15 cellular contexts compared by ENCODE assay signal in genomic region chr10:34908472-34908871, GRCh38.
A peak's percentile ranks its signal among the peaks of the same experiment; 100 is the strongest.
DNase-seq lines count a peak whose midpoint lies in the region; ATAC-seq and TF ChIP-seq lines count a peak whose summit lies in the region.
"Had no signal": no experiment of that assay in that cellular context is flagged by ENCODE, and none has a peak within 500 bp of the region (broad histone marks: within the 10 kb centered on the region; RNA-seq: fewer than 3 reads in every experiment).

No MANE protein-coding gene starts in this region.

- H3K27me3 Mint-ChIP-seq in stimulated activated naive B cell treated with anti-CD40 and anti-IgM and Interleukin-4, amounts not matched to agents 10 μg/mL and 1 μg/mL and 100 μg/mL, for 72 hours = no peaks in the 10 kb centered on the region
- H3K27me3 Mint-ChIP-seq: CD8-positive, alpha-beta memory T cell; T-helper 17 cell had no signal

- POLR2A ChIA-PET in BJ (lab: Charles Lee) = interaction anchor here (0.6 kb wide), 1 partner anchor 8 kb away, joined by 3 read pairs; no protein-coding TSS in a partner anchor

- H3K4me1 ChIP-seq in Karpas-422 (ENCODE audit: low read length) = no peaks in the 10 kb centered on the region

- H3K4me3 ChIP-seq in BJ (ENCODE audit: low read depth, low read length) (no peak overlapping the region), Karpas-422 (ENCODE audit: low read length) (no peak overlapping the region)

- H3K9ac ChIP-seq in Karpas-422 (ENCODE audit: low read length) = no peak overlapping the region

- no peak for TF ChIP-seq CTCF in BJ (IDR thresholded peaks at IDR 0.05; ENCODE audit: insufficient read depth, low read depth, low read length)

- ATAC-seq in GM21737 (IDR thresholded peaks at IDR 0.05; ENCODE audit: unreplicated experiment) = no peak
- no peak for ATAC-seq in stimulated activated naive B cell treated with anti-CD40 and anti-IgM and Interleukin-4, amounts not matched to agents 10 μg/mL and 1 μg/mL and 100 μg/mL, for 72 hours (replicated peaks)
- ATAC-seq: T-helper 17 cell had no signal

- H3K27ac Mint-ChIP-seq in stimulated activated naive B cell treated with anti-CD40 and anti-IgM and Interleukin-4, amounts not matched to agents 10 μg/mL and 1 μg/mL and 100 μg/mL, for 72 hours = no peak overlapping the region
- H3K27ac Mint-ChIP-seq: activated naive CD4-positive, alpha-beta T cell treated with anti-CD3 and anti-CD28 coated beads for 36 hours; CD8-positive, alpha-beta memory T cell; T-helper 17 cell had no signal

- H3K36me3 Mint-ChIP-seq in stimulated activated naive B cell treated with anti-CD40 and anti-IgM and Interleukin-4, amounts not matched to agents 10 μg/mL and 1 μg/mL and 100 μg/mL, for 72 hours = no peaks in the 10 kb centered on the region
- H3K36me3 Mint-ChIP-seq: CD8-positive, alpha-beta memory T cell had no signal

- H3K79me2 ChIP-seq in Karpas-422 (ENCODE audit: low read length) = no peaks in the 10 kb centered on the region

- H3K9me3 Mint-ChIP-seq in stimulated activated naive B cell treated with anti-CD40 and anti-IgM and Interleukin-4, amounts not matched to agents 10 μg/mL and 1 μg/mL and 100 μg/mL, for 72 hours = peaks cover 0 to 1% of the 10 kb centered on the region in 2 donors
- H3K9me3 Mint-ChIP-seq: activated naive CD4-positive, alpha-beta T cell treated with anti-CD3 and anti-CD28 coated beads for 36 hours had no signal

- no peaks in the 10 kb centered on the region for H3K9me3 ChIP-seq in Karpas-422 (ENCODE audit: low read length)
- H3K9me3 ChIP-seq: neutrophil had no signal

- H3K9me2 ChIP-seq in Karpas-422 (replicated peaks; ENCODE audit: insufficient read depth, low read length) = no peaks in the 10 kb centered on the region

- no peak overlapping the region for H3K27ac ChIP-seq in Karpas-422 (ENCODE audit: low read length)
- H3K27ac ChIP-seq: neutrophil had no signal

- no peaks in the 10 kb centered on the region for H4K20me1 ChIP-seq in Karpas-422 (ENCODE audit: insufficient read depth, low read depth, low read length)

- H2AFZ ChIP-seq in Karpas-422 (ENCODE audit: low read length) = no peak overlapping the region

- no peaks in the 10 kb centered on the region for H3K4me1 Mint-ChIP-seq in stimulated activated naive B cell treated with anti-CD40 and anti-IgM and Interleukin-4, amounts not matched to agents 10 μg/mL and 1 μg/mL and 100 μg/mL, for 72 hours
- H3K4me1 Mint-ChIP-seq: CD8-positive, alpha-beta memory T cell; T-helper 17 cell had no signal

- DNase-seq in BJ (ENCODE audit: low read depth) (peak; percentile 67), M059J (ENCODE audit: low read depth) (peak; percentile 23), epidermal melanocyte (ENCODE audit: insufficient read length, low spot score) (peak; percentile 41), posterior vena cava (ENCODE audit: low spot score) (peak; percentile 72), Karpas-422 (no peak), NCI-H526 (lab: John Stamatoyannopoulos, UW) (no peak)
- DNase-seq in stimulated activated naive B cell treated with anti-CD40 and anti-IgM and Interleukin-4, amounts not matched to agents 10 μg/mL and 1 μg/mL and 100 μg/mL, for 72 hours = no peak
- DNase-seq: activated CD4-positive, alpha-beta T cell treated with anti-CD3 and anti-CD28 coated beads, Interleukin-2, amount 50 U/mL, for 1 hour; activated naive CD4-positive, alpha-beta T cell treated with anti-CD3 and anti-CD28 coated beads for 36 hours; CD8-positive, alpha-beta memory T cell; NCI-H2171; stimulated activated CD4-positive, alpha-beta T cell treated with anti-CD3 and anti-CD28 coated beads, Interleukin-1b, Interleukin-23, amount 100 ng/mL, for 48 hours; T-helper 17 cell had no signal

- intact Hi-C loops in posterior vena cava (cut with DNase I) = no loop called here

- H3K36me3 ChIP-seq in BJ (ENCODE audit: control insufficient read depth, insufficient read depth, low read length) (no peaks in the 10 kb centered on the region), Karpas-422 (ENCODE audit: insufficient read depth, low read length) (no peaks in the 10 kb centered on the region)
- H3K36me3 ChIP-seq: neutrophil had no signal

- H3K4me2 ChIP-seq in Karpas-422 (ENCODE audit: low read depth, low read length, poor library complexity, severe bottlenecking) = no peak overlapping the region

- H3K27me3 ChIP-seq in BJ (ENCODE audit: control insufficient read depth, insufficient read depth, low read length) = no peaks in the 10 kb centered on the region
- no peaks in the 10 kb centered on the region for H3K27me3 ChIP-seq in Karpas-422 (ENCODE audit: low read length)
- H3K27me3 ChIP-seq: neutrophil had no signal

- H3K4me3 Mint-ChIP-seq in stimulated activated naive B cell treated with anti-CD40 and anti-IgM and Interleukin-4, amounts not matched to agents 10 μg/mL and 1 μg/mL and 100 μg/mL, for 72 hours = no peak overlapping the region
- H3K4me3 Mint-ChIP-seq: activated naive CD4-positive, alpha-beta T cell treated with anti-CD3 and anti-CD28 coated beads for 36 hours; CD8-positive, alpha-beta memory T cell; T-helper 17 cell had no signal

- CTCF ChIA-PET in BJ (lab: Yijun Ruan, JAX) = interaction anchor here (0.6 to 1.1 kb wide), 5 partner anchors 17 to 248 kb away, joined by 3 to 5 read pairs (median 3); no protein-coding TSS in a partner anchor

Comparison
In these comparisons a context has a peak if more than half of its experiments do, and no peak if none do; other contexts are left out.
1. DNase-seq: peak in BJ (single experiment), M059J (single experiment), epidermal melanocyte (single experiment) and posterior vena cava (single experiment); none in Karpas-422 (single experiment), NCI-H526 (0 of 2) and stimulated activated naive B cell treated with anti-CD40 and anti-IgM and Interleukin-4, amounts not matched to agents 10 μg/mL and 1 μg/mL and 100 μg/mL, for 72 hours (single experiment).